Comparison of ENCODE assay signal across 8 cellular contexts in genomic region chr14:67487937-67488893, GRCh38. TPM values are rescaled to one million over a fixed set of nuclear protein-coding genes. Genes with fewer than 3 reads are reported as not detected.
A peak's percentile ranks its signal among the peaks of the same experiment; 100 is the strongest.
DNase-seq lines count a peak whose midpoint lies in the region; ATAC-seq and TF ChIP-seq lines count a peak whose summit lies in the region.

Gene TMEM229B (minus strand): TSS chr14:67488721. CDS start chr14:67473923, 14,798 bp downstream.

- H3K27me3 ChIP-seq in OCI-LY3 (ENCODE audit: low read depth, low read length), result peaks cover 65% of the 10 kb centered on the region

- H3K4me2 ChIP-seq in OCI-LY3 (ENCODE audit: low read length), result peak within 1 kb of the TSS; percentile 93

- in situ Hi-C loops in GM13976 (cut with MboI; ENCODE audit: low sequenced_read_pairs, unreplicated experiment), result no loop called here

- TF ChIP-seq CTCF in GM13976 (IDR thresholded peaks at IDR 0.05; ENCODE audit: borderline replicate concordance, control extremely low read depth, extremely low read depth, insufficient read depth, missing control alignments) (no peak), OCI-LY3 (IDR thresholded peaks at IDR 0.05; ENCODE audit: low read depth, low read length) (no peak)

- H3K27ac ChIP-seq in OCI-LY3 (ENCODE audit: low read length), result peak within 1 kb of the TSS; percentile 85

- no peaks in the 10 kb centered on the region for H3K79me2 ChIP-seq in OCI-LY3 (ENCODE audit: low read length)

- peaks cover 30% of the 10 kb centered on the region for H3K4me1 Mint-ChIP-seq in activated T-helper 2 cell treated with anti-CD3 and anti-CD28 coated beads, Interferon-gamma antibody, Interleukin-2, Interleukin-4, amounts not matched to agents 10 μg/mL and 5 μg/mL and 100 μg/mL, durations not matched to agents 14 hours and 24 hours and 36 hours (ENCODE audit: low read depth)

- H3K4me3 Mint-ChIP-seq in activated T-helper 2 cell treated with anti-CD3 and anti-CD28 coated beads, Interferon-gamma antibody, Interleukin-2, Interleukin-4, amounts not matched to agents 10 μg/mL and 5 μg/mL and 100 μg/mL, durations not matched to agents 14 hours and 24 hours and 36 hours (ENCODE audit: low read depth), result peak within 1 kb of the TSS; percentile 72

- H3K4me3 ChIP-seq in OCI-LY3 (ENCODE audit: low read length), result peak within 1 kb of the TSS; percentile 72

- H4K20me1 ChIP-seq in OCI-LY3 (ENCODE audit: insufficient read depth, low read length), result peaks cover 7% of the 10 kb centered on the region; the same call in 1 of the 2 replicates

- H3K36me3 Mint-ChIP-seq in activated T-helper 2 cell treated with anti-CD3 and anti-CD28 coated beads, Interferon-gamma antibody, Interleukin-2, Interleukin-4, amounts not matched to agents 10 μg/mL and 5 μg/mL and 100 μg/mL, durations not matched to agents 14 hours and 24 hours and 36 hours (ENCODE audit: low read depth), result peaks cover 27% of the 10 kb centered on the region

- H3K9me3 Mint-ChIP-seq in activated T-helper 2 cell treated with anti-CD3 and anti-CD28 coated beads, Interferon-gamma antibody, Interleukin-2, Interleukin-4, amounts not matched to agents 10 μg/mL and 5 μg/mL and 100 μg/mL, durations not matched to agents 14 hours and 24 hours and 36 hours, result peaks cover 14% of the 10 kb centered on the region

- H3K27ac Mint-ChIP-seq in activated T-helper 2 cell treated with anti-CD3 and anti-CD28 coated beads, Interferon-gamma antibody, Interleukin-2, Interleukin-4, amounts not matched to agents 10 μg/mL and 5 μg/mL and 100 μg/mL, durations not matched to agents 14 hours and 24 hours and 36 hours, result peak within 1 kb of the TSS; percentile 82

- peaks cover 32% of the 10 kb centered on the region for H3K4me1 ChIP-seq in OCI-LY3 (ENCODE audit: low read length)

- peaks cover 19% of the 10 kb centered on the region for H3K36me3 ChIP-seq in OCI-LY3 (replicated peaks; ENCODE audit: low read depth, low read length)

- peaks cover 20% of the 10 kb centered on the region for H3K27me3 Mint-ChIP-seq in activated T-helper 2 cell treated with anti-CD3 and anti-CD28 coated beads, Interferon-gamma antibody, Interleukin-2, Interleukin-4, amounts not matched to agents 10 μg/mL and 5 μg/mL and 100 μg/mL, durations not matched to agents 14 hours and 24 hours and 36 hours (ENCODE audit: low read depth)

- DNase-seq in GM13976 (ENCODE audit: low spot score) (peak; percentile 92), iris pigment epithelial cell (ENCODE audit: low read depth) (peak; percentile 12), NCI-H748 (lab: John Stamatoyannopoulos, UW; ENCODE audit: unreplicated experiment) (no peak), HUDEP-2 (lab: John Stamatoyannopoulos, UW; ENCODE audit: unreplicated experiment in 76 of 76) (no peak)
- DNase-seq in activated T-helper 2 cell treated with anti-CD3 and anti-CD28 coated beads, Interferon-gamma antibody, Interleukin-2, Interleukin-4, amounts not matched to agents 10 μg/mL and 5 μg/mL and 100 μg/mL, durations not matched to agents 14 hours and 24 hours and 36 hours (ENCODE audit: low spot score), result peak; percentile 80
- DNase-seq in stimulated activated CD8-positive, alpha-beta memory T cell treated with anti-CD3 and anti-CD28 coated beads, Interleukin-15, amount 100 ng/mL, for 4 hours (ENCODE audit: low read depth in 2 of 2), result peak; percentile 48 to 65

- peak within 1 kb of the TSS; percentile 63; the same call in 1 of the 2 replicates for H3K9ac ChIP-seq in OCI-LY3 (ENCODE audit: low read length)

- H3K9me3 ChIP-seq in OCI-LY3 (ENCODE audit: insufficient read depth, low read length), result peaks cover 23% of the 10 kb centered on the region; the same call in 1 of the 2 replicates

- peak; percentile 86 for ATAC-seq in HG02678 (IDR thresholded peaks at IDR 0.05; ENCODE audit: unreplicated experiment)

- intact Hi-C loops in activated T-helper 2 cell treated with anti-CD3 and anti-CD28 coated beads, Interferon-gamma antibody, Interleukin-2, Interleukin-4, amounts not matched to agents 10 μg/mL and 5 μg/mL and 100 μg/mL, durations not matched to agents 14 hours and 24 hours and 36 hours (cut with micrococcal nuclease), result loop anchor here (1.0 to 5.0 kb wide), 3 partner anchors 26 to 61 kb away; partner anchors contain the start of gene PLEKHH1

- H2AFZ ChIP-seq in OCI-LY3 (ENCODE audit: low read depth, low read length), result no peak within 1 kb of the TSS

RNA-seq across cellular contexts. Expression of gene TMEM229B, which starts in this region (rescaled TPM):
- total RNA-seq in activated T-helper 2 cell treated with anti-CD3 and anti-CD28 coated beads, Interferon-gamma antibody, Interleukin-2, Interleukin-4, amounts not matched to agents 10 μg/mL and 5 μg/mL and 100 μg/mL, durations not matched to agents 14 hours and 24 hours and 36 hours, result 0.71 and 0.75 TPM in 2 replicates

Comparison
In these comparisons a context has a peak if more than half of its experiments do, and no peak if none do; other contexts are left out.
1. Peak in DNase-seq in activated T-helper 2 cell treated with anti-CD3 and anti-CD28 coated beads, Interferon-gamma antibody, Interleukin-2, Interleukin-4, amounts not matched to agents 10 μg/mL and 5 μg/mL and 100 μg/mL, durations not matched to agents 14 hours and 24 hours and 36 hours; RNA of the gene not detected or under 1 TPM.
2. DNase-seq: peak in GM13976 (single experiment), iris pigment epithelial cell (single experiment) and stimulated activated CD8-positive, alpha-beta memory T cell treated with anti-CD3 and anti-CD28 coated beads, Interleukin-15, amount 100 ng/mL, for 4 hours (2 of 2); none in NCI-H748 (single experiment) and HUDEP-2 (0 of 76).